21 cellular contexts compared by ENCODE assay signal in the genomic region with DNA sequence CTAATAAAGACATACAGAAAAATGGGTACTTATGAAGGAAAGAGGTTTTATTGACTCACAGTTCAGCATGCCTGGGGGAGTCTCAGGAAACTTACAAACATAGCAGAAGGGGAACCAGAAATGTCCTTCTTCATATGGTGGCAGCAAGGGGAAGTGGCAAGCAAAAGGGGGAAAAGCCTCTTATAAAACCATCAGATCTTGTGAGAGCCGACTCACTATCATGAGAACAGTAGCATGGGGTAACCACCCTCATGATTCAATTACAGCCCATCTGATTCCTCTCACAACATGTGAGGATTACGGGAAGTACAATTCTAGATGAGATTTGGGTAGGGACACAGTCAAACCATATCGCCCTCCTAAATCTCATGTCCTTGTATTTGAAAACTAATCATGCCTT.
"Had no signal": no experiment of that assay in that cellular context is flagged by ENCODE, and none has a peak within 500 bp of the region (broad histone marks: within the 10 kb centered on the region; RNA-seq: fewer than 3 reads in every experiment).

No MANE protein-coding gene starts in this region.

- H3K4me1 Mint-ChIP-seq: activated naive CD8-positive, alpha-beta T cell treated with anti-CD3 and anti-CD28 coated beads for 36 hours; naive thymus-derived CD8-positive, alpha-beta T cell had no signal

- H3K4me3 Mint-ChIP-seq: activated CD4-positive, alpha-beta memory T cell treated with anti-CD3 and anti-CD28 coated beads for 36 hours; activated naive CD8-positive, alpha-beta T cell treated with anti-CD3 and anti-CD28 coated beads for 36 hours; naive thymus-derived CD8-positive, alpha-beta T cell had no signal

- H3K27ac Mint-ChIP-seq: activated CD4-positive, alpha-beta memory T cell treated with anti-CD3 and anti-CD28 coated beads for 36 hours; activated naive CD8-positive, alpha-beta T cell treated with anti-CD3 and anti-CD28 coated beads for 36 hours; naive thymus-derived CD8-positive, alpha-beta T cell had no signal

- DNase-seq: activated CD4-positive, alpha-beta memory T cell treated with anti-CD3 and anti-CD28 coated beads for 36 hours; activated CD4-positive, alpha-beta T cell treated with anti-CD3 and anti-CD28 coated beads for 48 hours; activated naive CD4-positive, alpha-beta T cell treated with Interleukin-2 at 50 U/mL for 16 hours; activated naive CD8-positive, alpha-beta T cell treated with anti-CD3 and anti-CD28 coated beads for 36 hours; activated T-cell treated with anti-CD3 and anti-CD28 coated beads, Interleukin-2, amount 50 U/mL, for 48 hours; amniotic stem cell; cerebellar nuclear complex; foreskin keratinocyte; glutamatergic neuron; hippocampal formation; kidney glomerular epithelial cell; left ventricle myocardium inferior; naive thymus-derived CD8-positive, alpha-beta T cell; retina; stimulated activated CD4-positive, alpha-beta T cell treated with anti-CD3 and anti-CD28 coated beads, Interleukin-2, amount 100 ng/mL, for 48 hours; stimulated activated CD8-positive, alpha-beta memory T cell treated with anti-CD3 and anti-CD28 coated beads, Interleukin-4, amount 100 ng/mL, for 48 hours; stimulated activated naive CD4-positive, alpha-beta T cell; T1000; testis; trophoblast cell; uterus had no signal

- H3K36me3 Mint-ChIP-seq: activated CD4-positive, alpha-beta memory T cell treated with anti-CD3 and anti-CD28 coated beads for 36 hours; activated naive CD8-positive, alpha-beta T cell treated with anti-CD3 and anti-CD28 coated beads for 36 hours had no signal

- ATAC-seq: foreskin keratinocyte; naive thymus-derived CD8-positive, alpha-beta T cell had no signal
